Comparison of ENCODE assay signal across 31 cellular contexts in the genomic region with DNA sequence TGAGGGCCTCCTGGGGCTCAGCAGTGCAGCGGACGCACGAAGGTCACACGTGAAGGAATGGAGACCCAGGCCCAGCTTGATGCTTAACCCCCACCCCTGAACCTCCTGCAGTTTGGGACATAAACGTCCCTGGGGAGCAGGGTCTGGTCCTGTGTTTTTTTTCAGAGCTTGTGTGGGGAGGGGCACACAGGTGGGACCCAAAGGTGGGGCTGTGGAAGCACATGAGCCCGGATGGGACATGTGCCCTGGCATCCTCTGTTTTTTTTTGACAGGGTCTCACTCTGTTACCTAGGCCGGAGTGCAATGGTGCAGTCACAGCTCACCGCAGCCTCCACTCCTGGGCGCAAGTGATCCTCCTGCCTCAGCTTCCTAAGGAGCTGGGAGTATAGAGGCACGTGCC.
"Had no signal": no experiment of that assay in that cellular context is flagged by ENCODE, and none has a peak within 500 bp of the region (broad histone marks: within the 10 kb centered on the region; RNA-seq: fewer than 3 reads in every experiment).

No MANE protein-coding gene starts in this region.

- FAIRE-seq: bronchial epithelial cell, TTC549 had no signal

- DNase-seq: activated B cell treated with CpG ODN at 0.5 μM for 24 hours; activated CD4-positive, alpha-beta memory T cell treated with anti-CD3 and anti-CD28 coated beads for 36 hours; activated CD4-positive, alpha-beta T cell treated with anti-CD3 and anti-CD28 coated beads for 4 hours; activated CD4-positive, alpha-beta T cell treated with anti-CD3 and anti-CD28 coated beads, Interleukin-2, amount 10 ng/mL, durations not matched to agents 24 days and 14 days; activated CD4-positive, alpha-beta T cell treated with anti-CD3 and anti-CD28 coated beads, Interleukin-2, amount 50 U/mL, for 1 hour; activated CD4-positive, alpha-beta T cell treated with anti-CD3 and anti-CD28 coated beads, Interleukin-2, amount 50 U/mL, for 4 hours; activated CD4-positive, CD25-positive, alpha-beta regulatory T cell treated with anti-CD3 and anti-CD28 coated beads, Interleukin-2, amount 50 U/mL, for 72 hours; activated CD8-positive, alpha-beta memory T cell treated with anti-CD3 and anti-CD28 coated beads, Interleukin-2, amount 50 U/mL, for 4 hours; activated CD8-positive, alpha-beta T cell treated with anti-CD3 and anti-CD28 coated beads for 36 hours; activated effector memory CD4-positive, alpha-beta T cell treated with anti-CD3 and anti-CD28 coated beads, Interleukin-2, amount 50 U/mL, for 16 hours; activated gamma-delta T cell treated with Interleukin-2 at 50 U/mL for 16 hours; activated naive CD4-positive, alpha-beta T cell; activated naive CD4-positive, alpha-beta T cell treated with anti-CD3 and anti-CD28 coated beads for 36 hours; activated naive CD4-positive, alpha-beta T cell treated with anti-CD3 and anti-CD28 coated beads, Interleukin-2, amount 50 U/mL, for 16 hours; activated naive CD8-positive, alpha-beta T cell treated with anti-CD3 and anti-CD28 coated beads for 36 hours; activated T-cell treated with anti-CD3 and anti-CD28 coated beads for 4 hours; activated T-cell treated with anti-CD3 and anti-CD28 coated beads, Interleukin-2, amount 50 U/mL, for 1 hour; activated T-cell treated with anti-CD3 and anti-CD28 coated beads, Interleukin-2, amount 50 U/mL, for 4 hours; activated T-cell treated with anti-CD3 and anti-CD28 coated beads, Interleukin-2, amount 50 U/mL, for 72 hours; amygdala; anterior cingulate cortex; cerebellar nuclear complex; T-helper 2 cell; T-helper 9 cell had no signal

- H3K4me3 ChIP-seq: ascending aorta, cardiac muscle cell had no signal

- H3K27me3 ChIP-seq: ascending aorta, cardiac muscle cell had no signal

- ATAC-seq: activated CD8-positive, alpha-beta T cell treated with anti-CD3 and anti-CD28 coated beads for 36 hours; activated naive CD4-positive, alpha-beta T cell treated with anti-CD3 and anti-CD28 coated beads, Interleukin-2, amount 50 U/mL, for 72 hours; activated T-cell treated with anti-CD3 and anti-CD28 coated beads, Interleukin-2, amount 50 U/mL, for 4 hours; activated T-cell treated with anti-CD3 and anti-CD28 coated beads, Interleukin-2, amount 50 U/mL, for 72 hours; activated T-helper 17 cell treated with anti-CD3 and anti-CD28 coated beads, Interleukin-2, amount 50 U/mL, for 72 hours had no signal

- H3K27ac ChIP-seq: ascending aorta, cardiac muscle cell, VCaP had no signal

- H3K9me3 ChIP-seq: ascending aorta had no signal

- H3K4me1 ChIP-seq: ascending aorta had no signal
